ENCODE assay signal across 8 cellular contexts in genomic region chr2:197306691-197307030, GRCh38. TPM values are rescaled to one million over a fixed set of nuclear protein-coding genes. Genes with fewer than 3 reads are reported as not detected.
DNase-seq lines count a peak whose midpoint lies in the region; ATAC-seq lines count a peak whose summit lies in the region.

No MANE protein-coding gene starts in this region.

- DNase-seq in NCI-H510A treated with DMSO at 0.1 percent for 48 hours (lab: John Stamatoyannopoulos, UW) (peak; percentile 13), NCI-H510A (lab: John Stamatoyannopoulos, UW) (no peak), left cardiac atrium (peak; percentile 55), superior temporal gyrus (ENCODE audit: extremely low spot score) (peak; percentile 75)
- peak; percentile 47 to 60 for DNase-seq in activated CD4-positive, alpha-beta T cell treated with anti-CD3 and anti-CD28 coated beads, Interleukin-2, amount 50 U/mL, for 48 hours

- ATAC-seq in left cardiac atrium (peak in 1 of 2 donors; percentile 11), GM18873 (IDR thresholded peaks at IDR 0.05; ENCODE audit: low FRiP score, unreplicated experiment) (no peak), GM19455 (IDR thresholded peaks at IDR 0.05; ENCODE audit: unreplicated experiment) (no peak), GM18858 (IDR thresholded peaks at IDR 0.05; ENCODE audit: unreplicated experiment) (no peak)

- intact Hi-C loops in left cardiac atrium (cut with DNase I): no loop called here

RNA-seq across cellular contexts. Expression of gene ANKRD44, which starts 3.9 kb away (rescaled TPM):
- 10 to 100 TPM; 10.2 to 16.8 TPM for total RNA-seq in left cardiac atrium
